Comparison of ENCODE assay signal across 8 cellular contexts in the genomic region with DNA sequence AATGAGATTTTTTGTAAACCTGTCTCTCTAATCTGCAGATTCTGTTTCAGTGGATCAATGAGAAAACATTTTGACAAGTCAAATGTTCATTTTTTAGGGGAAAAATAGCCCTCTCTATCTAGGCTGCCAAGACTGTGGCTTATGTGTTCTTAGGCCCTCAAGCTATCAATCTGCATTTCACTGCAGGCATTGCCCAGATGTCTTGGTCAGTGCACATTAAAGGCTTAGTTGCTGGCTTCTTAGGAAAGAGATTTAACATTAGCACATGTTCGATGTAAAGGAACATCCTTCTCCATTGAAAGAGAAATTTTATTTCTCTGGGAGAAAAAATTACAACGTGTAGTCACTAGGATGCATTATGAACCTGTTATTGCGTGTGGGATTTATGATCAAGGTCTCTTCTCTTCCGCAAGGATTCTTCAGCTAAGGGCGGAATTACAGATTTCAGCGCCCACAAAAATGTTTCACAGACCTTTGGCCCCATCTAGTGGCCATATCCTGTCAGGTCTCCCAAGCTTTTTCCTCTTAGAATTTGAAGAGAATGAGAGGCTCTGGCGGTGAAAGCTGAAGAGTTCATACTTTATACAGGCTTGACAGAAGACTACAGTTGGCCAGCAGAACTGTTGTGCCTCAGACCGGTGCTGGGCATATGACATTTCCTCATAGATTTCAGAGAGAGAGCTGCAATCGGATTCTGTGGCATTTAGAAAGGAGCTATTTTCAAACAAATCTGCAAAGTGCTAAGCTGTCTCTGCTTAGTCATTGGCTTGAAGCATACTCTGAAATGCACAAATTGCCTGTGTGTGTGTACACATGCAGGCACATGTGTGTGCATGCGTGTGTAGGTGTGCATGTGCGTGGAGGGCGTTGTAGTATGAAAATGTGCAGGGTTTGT.
DNase-seq lines count a peak whose midpoint lies in the region; ATAC-seq, FAIRE-seq and TF ChIP-seq lines count a peak whose summit lies in the region.

No MANE protein-coding gene starts in this region.

- no peak overlapping the region for H3K4me3 ChIP-seq in brain microvascular endothelial cell (ENCODE audit: low read depth, low read length)

- TF ChIP-seq POLR2A in GM12891 (IDR thresholded peaks at IDR 0.05; ENCODE audit: low read depth, low read length): no peak

- H3K27me3 ChIP-seq in brain microvascular endothelial cell (replicated peaks): no peaks in the 10 kb centered on the region

- H3K36me3 ChIP-seq in brain microvascular endothelial cell (replicated peaks): no peaks in the 10 kb centered on the region

- in situ Hi-C loops in brain microvascular endothelial cell (cut with HindIII; ENCODE audit: low pct_ligation_motif_present, low sequenced_read_pairs): no loop called here

- TF ChIP-seq CTCF in 22Rv1 (IDR thresholded peaks at IDR 0.05): peak; percentile 82
- peak; percentile 84 for TF ChIP-seq CTCF in brain microvascular endothelial cell (IDR thresholded peaks at IDR 0.05; ENCODE audit: low read depth, low read length, missing control alignments)

- peak; percentile 39 for DNase-seq in GM12891 (ENCODE audit: insufficient read length, low spot score)
- peak; percentile 71 to 85 for DNase-seq in NCI-H1930 (lab: John Stamatoyannopoulos, UW)
- peak; percentile 32 for DNase-seq in T-helper 9 cell
- DNase-seq in brain microvascular endothelial cell: peak; percentile 74
- peak; percentile 97 for DNase-seq in inferior parietal cortex (ENCODE audit: extremely low spot score)
- peak; percentile 60 for DNase-seq in stimulated activated CD4-positive, alpha-beta T cell treated with anti-CD3 and anti-CD28 coated beads, Interleukin-15, amount 100 ng/mL, for 24 hours

- ATAC-seq in HG02943 (IDR thresholded peaks at IDR 0.05; ENCODE audit: low read depth, unreplicated experiment): peak; percentile 77

- H3K27ac ChIP-seq in 22Rv1: no peak overlapping the region
- no peak overlapping the region for H3K27ac ChIP-seq in brain microvascular endothelial cell

- FAIRE-seq in GM12891 (lab: Jason Lieb, UNC): no peak

TF ChIP-seq in GM12891, 5 proteins besides CTCF, POLR2A, EP300 and RAD21:
- TF ChIP-seq TAF1 (IDR thresholded peaks at IDR 0.05; ENCODE audit: low read depth, low read length) (no peak), POU2F2 (IDR thresholded peaks at IDR 0.05; ENCODE audit: low read depth, low read length) (no peak)

Comparison
In these comparisons a context has a peak if more than half of its experiments do, and no peak if none do; other contexts are left out.
1. DNase-seq: peak in every context shown above with its lines; median percentile 97 in inferior parietal cortex; 78 in NCI-H1930; 74 in brain microvascular endothelial cell; 60 in stimulated activated CD4-positive, alpha-beta T cell treated with anti-CD3 and anti-CD28 coated beads, Interleukin-15, amount 100 ng/mL, for 24 hours; 39 in GM12891; 32 in T-helper 9 cell.